In the genomic region with DNA sequence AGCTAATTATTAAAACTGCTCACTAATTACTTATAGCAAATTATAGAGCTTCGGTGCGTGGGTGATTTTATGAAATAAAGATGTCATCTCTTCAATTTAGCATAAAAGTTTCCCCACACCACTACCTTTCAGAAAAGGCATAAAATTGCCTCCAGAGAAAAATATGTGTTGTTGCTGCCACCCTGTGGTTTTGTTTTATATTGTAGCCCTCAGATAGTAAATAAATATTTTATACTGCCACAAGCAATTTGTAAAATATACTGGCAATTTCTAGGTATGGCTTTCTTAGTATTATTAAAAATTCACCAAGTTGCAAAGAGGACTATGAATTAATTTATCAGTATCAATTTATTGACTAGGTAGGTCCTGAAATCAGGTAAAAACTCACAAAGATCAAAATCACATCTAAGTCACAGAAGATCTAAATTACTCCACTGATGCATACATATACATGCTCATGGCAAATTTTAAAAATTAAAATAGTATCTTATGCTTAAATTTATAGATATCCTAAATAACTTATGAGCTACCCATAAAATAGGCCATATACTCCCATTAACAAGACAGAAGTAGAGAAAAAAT, we compare ENCODE assay signal across 8 cellular contexts. TPM values are rescaled to one million over a fixed set of nuclear protein-coding genes. Genes with fewer than 3 reads are reported as not detected.
DNase-seq lines count a peak whose midpoint lies in the region; ATAC-seq and TF ChIP-seq lines count a peak whose summit lies in the region.

No MANE protein-coding gene starts in this region.

- H4K8ac ChIP-seq in IMR-90 (ENCODE audit: low read depth in 2 of 2, low read length in 2 of 2), result no peak overlapping the region

- peak; percentile 61; the same call in 1 of the 2 replicates for ATAC-seq in IMR-90 (ENCODE audit: low read depth)
- no peak for ATAC-seq in activated naive CD8-positive, alpha-beta T cell treated with anti-CD3 and anti-CD28 coated beads, Interleukin-2, amount 50 U/mL, for 24 hours

- H4K91ac ChIP-seq in IMR-90 (ENCODE audit: insufficient read depth, low read depth, low read length), result no peak overlapping the region

- H4K5ac ChIP-seq in IMR-90 (ENCODE audit: low read depth, low read length), result no peak overlapping the region

- no peaks in the 10 kb centered on the region for H3K79me1 ChIP-seq in IMR-90 (ENCODE audit: low read depth in 1 of 2, low read length in 2 of 2)

- no peak overlapping the region for H3K27ac ChIP-seq in IMR-90 (ENCODE audit: insufficient read depth, low read length)

- no peaks in the 10 kb centered on the region for H3K9me3 ChIP-seq in IMR-90 (ENCODE audit: control insufficient read depth, insufficient read depth, low read length)

- peaks cover 2% of the 10 kb centered on the region for H3K4me1 Mint-ChIP-seq in activated CD4-positive, alpha-beta T cell treated with anti-CD3 and anti-CD28 coated beads, Interleukin-2, amount 10 ng/mL, durations not matched to agents 7 days and 5 days
- no peaks in the 10 kb centered on the region for H3K4me1 Mint-ChIP-seq in activated naive CD8-positive, alpha-beta T cell treated with anti-CD3 and anti-CD28 coated beads, Interleukin-2, amount 50 U/mL, for 24 hours

- no peak overlapping the region for H3K4me3 Mint-ChIP-seq in activated CD4-positive, alpha-beta T cell treated with anti-CD3 and anti-CD28 coated beads, Interleukin-2, amount 10 ng/mL, durations not matched to agents 7 days and 5 days
- H3K4me3 Mint-ChIP-seq in activated naive CD8-positive, alpha-beta T cell treated with anti-CD3 and anti-CD28 coated beads, Interleukin-2, amount 50 U/mL, for 24 hours, result no peak overlapping the region

- H3K9me3 Mint-ChIP-seq in activated CD4-positive, alpha-beta T cell treated with anti-CD3 and anti-CD28 coated beads, Interleukin-2, amount 10 ng/mL, durations not matched to agents 7 days and 5 days, result no peaks in the 10 kb centered on the region
- no peaks in the 10 kb centered on the region for H3K9me3 Mint-ChIP-seq in activated naive CD8-positive, alpha-beta T cell treated with anti-CD3 and anti-CD28 coated beads, Interleukin-2, amount 50 U/mL, for 24 hours

- CTCF ChIA-PET in activated CD4-positive, alpha-beta T cell treated with anti-CD3 and anti-CD28 coated beads, Interleukin-2, amount 10 ng/mL, durations not matched to agents 7 days and 5 days (lab: Charles Lee), result interaction anchor here (1.0 kb wide), 1 partner anchor 10 kb away, joined by 3 read pairs; no protein-coding TSS in a partner anchor
- CTCF ChIA-PET in IMR-90 (lab: Yijun Ruan, JAX), result interaction anchor here (0.8 to 1.7 kb wide), 4 partner anchors 10 to 741 kb away, joined by 3 to 8 read pairs (median 5); a partner anchor contains a TSS

- H3K36me3 ChIP-seq in IMR-90 (ENCODE audit: control insufficient read depth, insufficient read depth, low read length), result no peaks in the 10 kb centered on the region

- no peak overlapping the region for H3K18ac ChIP-seq in IMR-90 (ENCODE audit: low read depth, low read length)

- no peak overlapping the region for H3K23ac ChIP-seq in IMR-90 (ENCODE audit: low read depth, low read length)

- dilution Hi-C loops in IMR-90 (cut with HindIII; ENCODE audit: low sequenced_read_pairs, unreplicated experiment), result no loop called here

- no peaks in the 10 kb centered on the region for H3K9me1 ChIP-seq in IMR-90 (ENCODE audit: insufficient read depth, low read length)

- peak; percentile 52 for TF ChIP-seq CTCF in IMR-90 (conservative IDR thresholded peaks at IDR 0.05; ENCODE audit: low read depth, low read length)

- H2AK5ac ChIP-seq in IMR-90 (ENCODE audit: low read depth, low read length), result no peak overlapping the region

- peaks cover 4% of the 10 kb centered on the region for H3K36me3 Mint-ChIP-seq in activated CD4-positive, alpha-beta T cell treated with anti-CD3 and anti-CD28 coated beads, Interleukin-2, amount 10 ng/mL, durations not matched to agents 7 days and 5 days (ENCODE audit: low read depth)
- H3K36me3 Mint-ChIP-seq in activated naive CD8-positive, alpha-beta T cell treated with anti-CD3 and anti-CD28 coated beads, Interleukin-2, amount 50 U/mL, for 24 hours (ENCODE audit: low read depth), result peaks cover 4% of the 10 kb centered on the region

- no peak overlapping the region for H2BK120ac ChIP-seq in IMR-90 (ENCODE audit: low read depth, low read length)

- no peak overlapping the region for H3K4me2 ChIP-seq in IMR-90 (ENCODE audit: low read depth, low read length)

- no peak overlapping the region for H3K4me3 ChIP-seq in IMR-90 (ENCODE audit: insufficient read depth, low read depth, low read length)

- no TSS peak for BruUV-seq in IMR-90 (replicated peaks; lab: Mats Ljungman, UMichigan)

- no peak overlapping the region for H3K9ac ChIP-seq in IMR-90 (ENCODE audit: low read depth, low read length)

- no peak overlapping the region for H2AFZ ChIP-seq in IMR-90 (replicated peaks; ENCODE audit: low read length, poor library complexity)

- H3K4ac ChIP-seq in IMR-90 (ENCODE audit: low read depth, low read length), result no peak overlapping the region

- no peaks in the 10 kb centered on the region for H4K20me1 ChIP-seq in IMR-90 (ENCODE audit: insufficient read depth, low read length)

- H3K27ac Mint-ChIP-seq in activated CD4-positive, alpha-beta T cell treated with anti-CD3 and anti-CD28 coated beads, Interleukin-2, amount 10 ng/mL, durations not matched to agents 7 days and 5 days, result no peak overlapping the region
- no peak overlapping the region for H3K27ac Mint-ChIP-seq in activated naive CD8-positive, alpha-beta T cell treated with anti-CD3 and anti-CD28 coated beads, Interleukin-2, amount 50 U/mL, for 24 hours

- peak; percentile 35 for DNase-seq in activated CD4-positive, alpha-beta T cell treated with anti-CD3 and anti-CD28 coated beads, Interleukin-2, amount 10 ng/mL, durations not matched to agents 7 days and 5 days
- no peak for DNase-seq in activated CD4-positive, alpha-beta T cell treated with anti-CD3 and anti-CD28 coated beads, Interleukin-2, amount 50 U/mL, for 48 hours
- DNase-seq in IMR-90 (peak; percentile 15), SK-N-DZ (ENCODE audit: low spot score) (peak; percentile 22), inferior parietal cortex (ENCODE audit: extremely low spot score) (peak; percentile 66), NCI-H226 (no peak)
- no peak for DNase-seq in activated naive CD8-positive, alpha-beta T cell treated with anti-CD3 and anti-CD28 coated beads, Interleukin-2, amount 50 U/mL, for 24 hours
- no peak for DNase-seq in NK-92 treated with Interleukin-12 subunit alpha and Interleukin-12 subunit beta, amount 100 ng/mL, for 24 hours (lab: John Stamatoyannopoulos, UW)

- peak; percentile 23; the same call in 1 of the 2 replicates for TF ChIP-seq RAD21 in IMR-90 (IDR thresholded peaks at IDR 0.05; ENCODE audit: low read length)

- no peak overlapping the region for H3K14ac ChIP-seq in IMR-90 (replicated peaks; ENCODE audit: low read depth, low read length)

- in situ Hi-C loops in IMR-90 (cut with MboI; ENCODE audit: low sequenced_read_pairs), result loop anchor here (25.0 kb wide), 1 partner anchor 1933 kb away; no protein-coding TSS in a partner anchor

- H3K56ac ChIP-seq in IMR-90 (ENCODE audit: extremely low read depth, insufficient read depth, low read length), result no peak overlapping the region

- H2AK9ac ChIP-seq in IMR-90 (replicated peaks; ENCODE audit: low read depth, low read length, poor library complexity), result no peak overlapping the region

- intact Hi-C loops in IMR-90 (cut with micrococcal nuclease), result loop anchor here (2.0 to 10.0 kb wide), 2 partner anchors 169 to 741 kb away; no protein-coding TSS in a partner anchor

- no CpG with 5 or more reads among the region's 2 CpGs for WGBS in IMR-90 (ENCODE audit: extremely low coverage in 2 of 2, insufficient read length in 1 of 2), 2 experiments

- no peak overlapping the region for H2BK20ac ChIP-seq in IMR-90 (ENCODE audit: low read depth, low read length)

- H2BK5ac ChIP-seq in IMR-90 (ENCODE audit: low read depth, low read length, poor library complexity, severe bottlenecking), result no peak overlapping the region

- TF ChIP-seq POLR2A in IMR-90 (IDR thresholded peaks at IDR 0.05; ENCODE audit: low read depth, low read length), result no peak

- POLR2A ChIA-PET in activated CD4-positive, alpha-beta T cell treated with anti-CD3 and anti-CD28 coated beads, Interleukin-2, amount 10 ng/mL, durations not matched to agents 7 days and 5 days (lab: Charles Lee), result no interaction called here
- POLR2A ChIA-PET in IMR-90 (lab: Charles Lee; ENCODE audit: unreplicated experiment), result no interaction called here

- 0 out of 2 replicates have a peak, but pooled peaks cover 2% of the 10 kb centered on the region for H3K27me3 ChIP-seq in IMR-90 (ENCODE audit: control insufficient read depth, insufficient read depth, low read length)

- no peaks in the 10 kb centered on the region for H3K4me1 ChIP-seq in IMR-90 (ENCODE audit: control insufficient read depth, insufficient read depth, low read length)

- H3K27me3 Mint-ChIP-seq in activated CD4-positive, alpha-beta T cell treated with anti-CD3 and anti-CD28 coated beads, Interleukin-2, amount 10 ng/mL, durations not matched to agents 7 days and 5 days, result no peaks in the 10 kb centered on the region
- peaks cover 3% of the 10 kb centered on the region for H3K27me3 Mint-ChIP-seq in activated naive CD8-positive, alpha-beta T cell treated with anti-CD3 and anti-CD28 coated beads, Interleukin-2, amount 50 U/mL, for 24 hours

- H2BK15ac ChIP-seq in IMR-90 (ENCODE audit: low read depth, low read length), result no peak overlapping the region

TF ChIP-seq in IMR-90, 13 proteins besides CTCF, POLR2A, EP300 and RAD21 (continues in another document):
- TF ChIP-seq FOS (IDR thresholded peaks at IDR 0.05; ENCODE audit: low read depth, low read length) (no peak), SMC3 (IDR thresholded peaks at IDR 0.05; ENCODE audit: low read depth, low read length) (peak; percentile 33; the same call in 1 of the 2 replicates), RFX5 (IDR thresholded peaks at IDR 0.05; ENCODE audit: low read depth, low read length) (no peak), MAFK (IDR thresholded peaks at IDR 0.05; ENCODE audit: low read depth, low read length) (no peak)
- TF ChIP-seq, protein P1, sequence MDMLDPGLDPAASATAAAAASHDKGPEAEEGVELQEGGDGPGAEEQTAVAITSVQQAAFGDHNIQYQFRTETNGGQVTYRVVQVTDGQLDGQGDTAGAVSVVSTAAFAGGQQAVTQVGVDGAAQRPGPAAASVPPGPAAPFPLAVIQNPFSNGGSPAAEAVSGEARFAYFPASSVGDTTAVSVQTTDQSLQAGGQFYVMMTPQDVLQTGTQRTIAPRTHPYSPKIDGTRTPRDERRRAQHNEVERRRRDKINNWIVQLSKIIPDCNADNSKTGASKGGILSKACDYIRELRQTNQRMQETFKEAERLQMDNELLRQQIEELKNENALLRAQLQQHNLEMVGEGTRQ (IDR thresholded peaks at IDR 0.05; ENCODE audit: low read depth, low read length), result no peak

RNA-seq across cellular contexts. Expression of a gene that starts 26.5 kb away (rescaled TPM):
- 10 to 100 TPM; 40.6 to 46.5 TPM for total RNA-seq in activated CD4-positive, alpha-beta T cell treated with anti-CD3 and anti-CD28 coated beads, Interleukin-2, amount 10 ng/mL, durations not matched to agents 7 days and 5 days
- 39.2 and 39.4 TPM in 2 replicates for total RNA-seq in IMR-90 (2012; rRNA removed)
- 25.4 and 36.6 TPM in 2 replicates for polyA plus RNA-seq in IMR-90 (2012; rRNA removed)
- polyA plus RNA-seq in IMR-90 (2012; cell fraction: cytosol; rRNA removed), result 8.7 and 11.3 TPM in 2 replicates
- polyA plus RNA-seq in IMR-90 (2012; cell fraction: nucleus; rRNA removed; ENCODE audit: low replicate concordance), result 23.3 and 59.7 TPM in 2 replicates
- 88.7 and 99.5 TPM in 2 replicates for polyA plus RNA-seq in SK-N-DZ (2014; cell fraction: cytosol; rRNA removed)
- 160 and 214 TPM in 2 replicates for polyA plus RNA-seq in SK-N-DZ (2014; cell fraction: nucleus; rRNA removed)

Comparison
In these comparisons a context has a peak if more than half of its experiments do, and no peak if none do; other contexts are left out.
1. DNase-seq: peak in activated CD4-positive, alpha-beta T cell treated with anti-CD3 and anti-CD28 coated beads, Interleukin-2, amount 10 ng/mL, durations not matched to agents 7 days and 5 days (single experiment), IMR-90 (single experiment), SK-N-DZ (single experiment) and inferior parietal cortex (single experiment); none in activated CD4-positive, alpha-beta T cell treated with anti-CD3 and anti-CD28 coated beads, Interleukin-2, amount 50 U/mL, for 48 hours (0 of 2), activated naive CD8-positive, alpha-beta T cell treated with anti-CD3 and anti-CD28 coated beads, Interleukin-2, amount 50 U/mL, for 24 hours (single experiment), NCI-H226 (single experiment) and NK-92 treated with Interleukin-12 subunit alpha and Interleukin-12 subunit beta, amount 100 ng/mL, for 24 hours (single experiment).